In the genomic region with DNA sequence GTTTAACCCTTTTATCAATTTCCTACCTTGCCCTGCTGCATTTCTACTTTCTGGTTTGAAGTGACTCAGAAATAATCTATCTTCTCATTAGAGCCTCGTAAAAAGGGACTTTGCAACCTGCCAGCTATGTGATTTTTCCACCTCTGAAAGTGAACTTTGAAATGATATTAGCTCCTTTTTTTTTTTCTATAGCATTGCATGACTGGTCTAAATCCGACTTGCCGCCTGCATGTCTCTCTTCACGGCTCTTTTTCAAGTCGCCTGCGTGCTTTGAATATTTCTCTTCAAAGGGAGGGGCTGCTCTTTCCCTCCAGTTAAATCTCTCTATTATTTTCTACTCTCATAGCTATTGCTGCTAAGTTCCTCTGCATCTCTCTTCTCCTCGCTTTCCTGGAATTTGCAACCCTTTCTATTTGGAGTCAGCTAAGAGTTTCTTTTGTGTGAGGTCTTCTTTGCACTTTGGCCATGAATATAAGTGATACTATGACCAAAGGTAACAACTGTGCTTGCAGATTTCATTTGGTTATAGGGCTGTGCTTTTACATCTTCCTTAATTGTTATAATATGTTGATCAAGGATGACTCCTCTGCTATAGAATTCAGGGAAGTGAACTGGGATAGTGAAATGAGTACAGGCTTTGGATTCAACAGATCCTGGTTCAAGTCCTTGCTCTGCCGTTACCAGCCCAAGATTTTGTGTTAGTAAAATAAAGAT, we compare ENCODE assay signal across 20 cellular contexts.
DNase-seq lines count a peak whose midpoint lies in the region; ATAC-seq and TF ChIP-seq lines count a peak whose summit lies in the region.
"Had no signal": no experiment of that assay in that cellular context is flagged by ENCODE, and none has a peak within 500 bp of the region (broad histone marks: within the 10 kb centered on the region; RNA-seq: fewer than 3 reads in every experiment).

No MANE protein-coding gene starts in this region.

- H3K36me3 ChIP-seq in mucosa of descending colon (ENCODE audit: low read depth) (no peaks in the 10 kb centered on the region), smooth muscle cell (ENCODE audit: low read depth) (no peaks in the 10 kb centered on the region)

- no peaks in the 10 kb centered on the region for H3K27me3 ChIP-seq in smooth muscle cell (ENCODE audit: low read depth)

- 27% methylated on average over 8 of the region's 8 CpGs for WGBS in smooth muscle cell (ENCODE audit: low lambda C conversion rate)

- H3K9me3 ChIP-seq in mucosa of descending colon (no peaks in the 10 kb centered on the region), smooth muscle cell (replicated peaks; ENCODE audit: low read depth) (no peaks in the 10 kb centered on the region)

- no peaks in the 10 kb centered on the region for H3K79me2 ChIP-seq in smooth muscle cell (ENCODE audit: low read depth)

- no peak for DNase-seq in T-helper 2 cell treated with Interferon-gamma antibody and Interleukin-4, amounts not matched to agents 5 μg/mL and 100 μg/mL, for 36 hours (ENCODE audit: low spot score)
- no peak for DNase-seq in T-helper 2 cell
- no peak for DNase-seq in mucosa of descending colon
- no peak for DNase-seq in smooth muscle cell (lab: John Stamatoyannopoulos, UW; ENCODE audit: unreplicated experiment)
- no peak for DNase-seq in stimulated activated naive B cell treated with anti-CD40 and anti-IgM and Interleukin-4, amounts not matched to agents 10 μg/mL and 1 μg/mL and 100 μg/mL, for 72 hours
- DNase-seq in cerebellar nuclear complex (lab: John Stamatoyannopoulos, UW), result no peak
- DNase-seq: CD4-positive, CD25-positive, alpha-beta regulatory T cell; COR-L47; HCEC 1CT; NCI-H1105 treated with DMSO at 0.1 percent for 48 hours; NCI-H1694 treated with DMSO at 0.1 percent for 48 hours; NCI-H2107; NCI-H510A; NCI-H82; OCI-M1; SHP77 had no signal

- peaks cover 10% of the 10 kb centered on the region for H3K4me1 ChIP-seq in mucosa of descending colon (ENCODE audit: low read depth)
- H3K4me1 ChIP-seq in smooth muscle cell (ENCODE audit: low read depth), result peaks cover 9% of the 10 kb centered on the region

- no peaks in the 10 kb centered on the region for H4K20me1 ChIP-seq in smooth muscle cell (ENCODE audit: low read depth)

- H3K4me3 Mint-ChIP-seq in T-helper 2 cell treated with Interferon-gamma antibody and Interleukin-4, amounts not matched to agents 5 μg/mL and 100 μg/mL, for 36 hours, result peak overlapping the region; percentile 27
- H3K4me3 Mint-ChIP-seq in brain, result peak overlapping the region in 3 of 5 experiments; percentile 0 to 12 (median 7)
- no peak overlapping the region for H3K4me3 Mint-ChIP-seq in stimulated activated naive B cell treated with anti-CD40 and anti-IgM and Interleukin-4, amounts not matched to agents 10 μg/mL and 1 μg/mL and 100 μg/mL, for 72 hours
- H3K4me3 Mint-ChIP-seq: B cell; CD4-positive, CD25-positive, alpha-beta regulatory T cell had no signal

- intact Hi-C loops in mucosa of descending colon (cut with DNase I, micrococcal nuclease), result no loop called here

- no peaks in the 10 kb centered on the region for H3K9me3 Mint-ChIP-seq in T-helper 2 cell treated with Interferon-gamma antibody and Interleukin-4, amounts not matched to agents 5 μg/mL and 100 μg/mL, for 36 hours
- H3K9me3 Mint-ChIP-seq in brain, result peaks cover 0 to 3% (median 0%) of the 10 kb centered on the region in 5 experiments
- no peaks in the 10 kb centered on the region for H3K9me3 Mint-ChIP-seq in stimulated activated naive B cell treated with anti-CD40 and anti-IgM and Interleukin-4, amounts not matched to agents 10 μg/mL and 1 μg/mL and 100 μg/mL, for 72 hours

- H3K36me3 Mint-ChIP-seq in T-helper 2 cell treated with Interferon-gamma antibody and Interleukin-4, amounts not matched to agents 5 μg/mL and 100 μg/mL, for 36 hours (ENCODE audit: low read depth), result peaks cover 2% of the 10 kb centered on the region
- no peaks in the 10 kb centered on the region for H3K36me3 Mint-ChIP-seq in brain
- no peaks in the 10 kb centered on the region for H3K36me3 Mint-ChIP-seq in stimulated activated naive B cell treated with anti-CD40 and anti-IgM and Interleukin-4, amounts not matched to agents 10 μg/mL and 1 μg/mL and 100 μg/mL, for 72 hours
- H3K36me3 Mint-ChIP-seq: CD4-positive, CD25-positive, alpha-beta regulatory T cell had no signal

- peak overlapping the region; percentile 62 for H3K4me2 ChIP-seq in smooth muscle cell

- H3K27me3 Mint-ChIP-seq in T-helper 2 cell treated with Interferon-gamma antibody and Interleukin-4, amounts not matched to agents 5 μg/mL and 100 μg/mL, for 36 hours (ENCODE audit: low read depth), result no peaks in the 10 kb centered on the region
- peaks cover 6% of the 10 kb centered on the region for H3K27me3 Mint-ChIP-seq in brain
- peaks cover 3 to 10% of the 10 kb centered on the region in 2 donors for H3K27me3 Mint-ChIP-seq in stimulated activated naive B cell treated with anti-CD40 and anti-IgM and Interleukin-4, amounts not matched to agents 10 μg/mL and 1 μg/mL and 100 μg/mL, for 72 hours
- H3K27me3 Mint-ChIP-seq: B cell; CD4-positive, CD25-positive, alpha-beta regulatory T cell had no signal

- no peak overlapping the region for H2AFZ ChIP-seq in smooth muscle cell (ENCODE audit: low read depth)

- peak; percentile 52 for ATAC-seq in mucosa of descending colon
- ATAC-seq in HG02759 (IDR thresholded peaks at IDR 0.05; ENCODE audit: unreplicated experiment), result no peak
- no peak for ATAC-seq in stimulated activated naive B cell treated with anti-CD40 and anti-IgM and Interleukin-4, amounts not matched to agents 10 μg/mL and 1 μg/mL and 100 μg/mL, for 72 hours (replicated peaks)

- H3K9ac ChIP-seq in smooth muscle cell (ENCODE audit: low read depth), result no peak overlapping the region

- no peak overlapping the region for H3K27ac ChIP-seq in smooth muscle cell (ENCODE audit: low read depth)
- H3K27ac ChIP-seq: 22Rv1 had no signal

- H3K27ac Mint-ChIP-seq in T-helper 2 cell treated with Interferon-gamma antibody and Interleukin-4, amounts not matched to agents 5 μg/mL and 100 μg/mL, for 36 hours, result peak overlapping the region; percentile 15
- H3K27ac Mint-ChIP-seq in brain, result peak overlapping the region in 3 of 5 experiments; percentile 39 to 65 (median 41)
- H3K27ac Mint-ChIP-seq in stimulated activated naive B cell treated with anti-CD40 and anti-IgM and Interleukin-4, amounts not matched to agents 10 μg/mL and 1 μg/mL and 100 μg/mL, for 72 hours, result no peak overlapping the region
- H3K27ac Mint-ChIP-seq: B cell had no signal

- H3K4me3 ChIP-seq in mucosa of descending colon (no peak overlapping the region), smooth muscle cell (no peak overlapping the region)

- H3K4me1 Mint-ChIP-seq in T-helper 2 cell treated with Interferon-gamma antibody and Interleukin-4, amounts not matched to agents 5 μg/mL and 100 μg/mL, for 36 hours (ENCODE audit: low read depth), result peaks cover 58% of the 10 kb centered on the region
- H3K4me1 Mint-ChIP-seq in brain, result peaks cover 34% of the 10 kb centered on the region
- H3K4me1 Mint-ChIP-seq in stimulated activated naive B cell treated with anti-CD40 and anti-IgM and Interleukin-4, amounts not matched to agents 10 μg/mL and 1 μg/mL and 100 μg/mL, for 72 hours, result no peaks in the 10 kb centered on the region
- H3K4me1 Mint-ChIP-seq: B cell had no signal

- no peaks in the 10 kb centered on the region for H3F3A ChIP-seq in smooth muscle cell (ENCODE audit: low read depth)

- no peak for TF ChIP-seq CTCF in brain (conservative IDR thresholded peaks at IDR 0.05)
- TF ChIP-seq CTCF in mucosa of descending colon (IDR thresholded peaks at IDR 0.05), result no peak
- TF ChIP-seq CTCF in smooth muscle cell (IDR thresholded peaks at IDR 0.05; ENCODE audit: borderline replicate concordance, insufficient read depth, poor library complexity, severe bottlenecking), result no peak

Comparison
In these comparisons a context has a peak if more than half of its experiments do, and no peak if none do; other contexts are left out.
1. H3K4me3 Mint-ChIP-seq: peak in T-helper 2 cell treated with Interferon-gamma antibody and Interleukin-4, amounts not matched to agents 5 μg/mL and 100 μg/mL, for 36 hours (single experiment) and brain (3 of 5); none in stimulated activated naive B cell treated with anti-CD40 and anti-IgM and Interleukin-4, amounts not matched to agents 10 μg/mL and 1 μg/mL and 100 μg/mL, for 72 hours (0 of 2).